In genomic region chr1:8407652-8408051, GRCh38 we compare ENCODE assay signal across 10 cellular contexts.
A peak's percentile ranks its signal among the peaks of the same experiment; 100 is the strongest.
DNase-seq lines count a peak whose midpoint lies in the region; ATAC-seq and TF ChIP-seq lines count a peak whose summit lies in the region.
"Had no signal": no experiment of that assay in that cellular context is flagged by ENCODE, and none has a peak within 500 bp of the region (broad histone marks: within the 10 kb centered on the region; RNA-seq: fewer than 3 reads in every experiment).

No MANE protein-coding gene starts in this region.

- H3K27ac Mint-ChIP-seq in CD4-positive, alpha-beta T cell: peak overlapping the region; percentile 69
- H3K27ac Mint-ChIP-seq in T-cell: peak overlapping the region; percentile 59 to 76

- peaks cover 0 to 23% (median 0%) of the 10 kb centered on the region in 4 donors for H3K36me3 ChIP-seq in sigmoid colon
- H3K36me3 ChIP-seq in HAP-1 (replicated peaks): no peaks in the 10 kb centered on the region

- H3K4me1 Mint-ChIP-seq in CD4-positive, alpha-beta T cell (ENCODE audit: low read depth): peaks cover 74% of the 10 kb centered on the region
- H3K4me1 Mint-ChIP-seq in T-cell: peaks cover 48 to 79% (median 75%) of the 10 kb centered on the region in 3 donors

- H3K36me3 Mint-ChIP-seq in CD4-positive, alpha-beta T cell (ENCODE audit: low read depth): peaks cover 60% of the 10 kb centered on the region
- peaks cover 43% of the 10 kb centered on the region for H3K36me3 Mint-ChIP-seq in T-cell

- 77% methylated on average over 5 of the region's 5 CpGs for WGBS in right cardiac atrium
- WGBS in sigmoid colon, 2 donors: 18 to 47% methylated on average over 5 of the region's 5 CpGs

- no peaks in the 10 kb centered on the region for H3K27me3 ChIP-seq in CD4-positive, alpha-beta T cell (ENCODE audit: control insufficient read depth, insufficient read depth, low read length)
- no peaks in the 10 kb centered on the region for H3K27me3 ChIP-seq in right cardiac atrium (ENCODE audit: control insufficient read depth, insufficient read depth)
- no peaks in the 10 kb centered on the region for H3K27me3 ChIP-seq in sigmoid colon
- no peaks in the 10 kb centered on the region for H3K27me3 ChIP-seq in HAP-1 (ENCODE audit: low read depth)

- intact Hi-C loops in CD4-positive, alpha-beta T cell (cut with DNase I, micrococcal nuclease): loop anchor here (5.0 to 10.0 kb wide), 2 partner anchors 120 to 257 kb away; no protein-coding TSS in a partner anchor
- intact Hi-C loops in right cardiac atrium (cut with DNase I): no loop called here
- intact Hi-C loops in sigmoid colon (cut with DNase I): loop anchor here (1.0 kb wide), 1 partner anchor 36 kb away; no protein-coding TSS in a partner anchor

- H3K27ac ChIP-seq in CD4-positive, alpha-beta T cell (ENCODE audit: low read depth, low read length): no peak overlapping the region
- H3K27ac ChIP-seq in right cardiac atrium (ENCODE audit: low read length): peak overlapping the region; percentile 87
- peak overlapping the region; percentile 82 to 100 (median 98) for H3K27ac ChIP-seq in sigmoid colon

- no peak for TF ChIP-seq EP300 in sigmoid colon (IDR thresholded peaks at IDR 0.05)

- TF ChIP-seq POLR2A in sigmoid colon (IDR thresholded peaks at IDR 0.05): no peak

- CTCF ChIA-PET in CD4-positive, alpha-beta T cell (lab: Charles Lee): interaction anchor here (1.5 to 4.1 kb wide), 2 partner anchors 10 to 24 kb away, joined by 4 to 25 read pairs; no protein-coding TSS in a partner anchor
- CTCF ChIA-PET in T-cell (lab: Charles Lee): interaction anchor here in 1 of 2 donors (0.6 to 2.3 kb wide), 6 partner anchors 11 to 318 kb away, joined by 3 to 19 read pairs (median 4); no protein-coding TSS in a partner anchor

- DNase-seq in CD4-positive, alpha-beta T cell: peak in 1 of 10 experiments; percentile 18
- DNase-seq in T-cell: peak in 6 of 34 experiments; percentile 18 to 30 (median 20)
- DNase-seq in right cardiac atrium: no peak
- no peak for DNase-seq in sigmoid colon
- DNase-seq in NCI-H1694 treated with DMSO at 0.1 percent for 48 hours (lab: John Stamatoyannopoulos, UW): no peak
- DNase-seq in NCI-H1092 (lab: John Stamatoyannopoulos, UW): no peak
- no peak for DNase-seq in HAP-1 (ENCODE audit: low spot score in 2 of 2)
- DNase-seq: erythroblast, H7 had no signal

- in situ Hi-C loops in HAP-1 (cut with MboI; ENCODE audit: low sequenced_read_pairs): no loop called here

- H3K27me3 Mint-ChIP-seq in CD4-positive, alpha-beta T cell: no peaks in the 10 kb centered on the region
- H3K27me3 Mint-ChIP-seq in T-cell: no peaks in the 10 kb centered on the region

- H3K4me3 Mint-ChIP-seq in CD4-positive, alpha-beta T cell: peak overlapping the region; percentile 13
- peak overlapping the region; percentile 0 to 71 (median 4) for H3K4me3 Mint-ChIP-seq in T-cell

- ATAC-seq in CD4-positive, alpha-beta T cell (ENCODE audit: poor library complexity): peak; percentile 57
- ATAC-seq in T-cell (replicated peaks in 1 of 4) (peak; percentile 37 to 81 (median 72)), right cardiac atrium (no peak), HG03039 (IDR thresholded peaks at IDR 0.05; ENCODE audit: unreplicated experiment) (no peak)

- POLR2A ChIA-PET in CD4-positive, alpha-beta T cell (lab: Charles Lee): interaction anchor here (0.7 to 1.3 kb wide), 6 partner anchors 11 to 118 kb away, joined by 3 to 7 read pairs (median 5); no protein-coding TSS in a partner anchor
- POLR2A ChIA-PET in T-cell (lab: Charles Lee): interaction anchor here in 1 of 2 donors (0.5 to 0.6 kb wide), 2 partner anchors 113 to 247 kb away, joined by 5 read pairs; no protein-coding TSS in a partner anchor

- H3K4me1 ChIP-seq in right cardiac atrium (ENCODE audit: control insufficient read depth, insufficient read depth, low read length) (peaks cover 34% of the 10 kb centered on the region), sigmoid colon (peaks cover 0 to 92% (median 73%) of the 10 kb centered on the region in 4 donors), HAP-1 (peaks cover 35% of the 10 kb centered on the region)

- no peak for TF ChIP-seq CTCF in CD4-positive, alpha-beta T cell (IDR thresholded peaks at IDR 0.05)
- TF ChIP-seq CTCF in sigmoid colon (IDR thresholded peaks at IDR 0.05): no peak

- no peaks in the 10 kb centered on the region for H3K9me3 ChIP-seq in CD4-positive, alpha-beta T cell (ENCODE audit: control insufficient read depth, low read length)
- no peaks in the 10 kb centered on the region for H3K9me3 ChIP-seq in right cardiac atrium (ENCODE audit: control insufficient read depth, low read length)
- H3K9me3 ChIP-seq in sigmoid colon: no peaks in the 10 kb centered on the region
- no peaks in the 10 kb centered on the region for H3K9me3 ChIP-seq in HAP-1

- H3K9me3 Mint-ChIP-seq in CD4-positive, alpha-beta T cell: no peaks in the 10 kb centered on the region
- no peaks in the 10 kb centered on the region for H3K9me3 Mint-ChIP-seq in T-cell

- no peak overlapping the region for H3K4me3 ChIP-seq in right cardiac atrium (ENCODE audit: low read length)
- no peak overlapping the region for H3K4me3 ChIP-seq in sigmoid colon
- no peak overlapping the region for H3K4me3 ChIP-seq in HAP-1

Comparison
In these comparisons a context has a peak if more than half of its experiments do, and no peak if none do; other contexts are left out.
1. ATAC-seq: peak in CD4-positive, alpha-beta T cell (single experiment) and T-cell (4 of 4); none in right cardiac atrium (0 of 2) and HG03039 (single experiment).
2. intact Hi-C loops: an anchor here in CD4-positive, alpha-beta T cell (5.0 to 10.0 kb wide) and sigmoid colon (1.0 kb wide); none called in right cardiac atrium.